In genomic region chr7:55546826-55547225, GRCh38 we compare ENCODE assay signal across 8 cellular contexts.
DNase-seq lines count a peak whose midpoint lies in the region; ATAC-seq and TF ChIP-seq lines count a peak whose summit lies in the region.

No MANE protein-coding gene starts in this region.

- H3K27me3 ChIP-seq in Loucy (ENCODE audit: insufficient read depth, low read length, poor library complexity, severe bottlenecking) = no peaks in the 10 kb centered on the region

- peaks cover 15% of the 10 kb centered on the region for H3K4me1 ChIP-seq in Loucy (ENCODE audit: insufficient read depth, low read length, poor library complexity, severe bottlenecking)

- H3K9ac ChIP-seq in Loucy (ENCODE audit: low read depth, low read length, poor library complexity, severe bottlenecking) = peak overlapping the region; percentile 41

- peaks cover 97% of the 10 kb centered on the region for H3K79me2 ChIP-seq in Loucy (ENCODE audit: insufficient read depth, low read length)

- H3K9me3 ChIP-seq in Loucy (ENCODE audit: insufficient read depth, low read depth, low read length) = no peaks in the 10 kb centered on the region

- peak; percentile 43 for DNase-seq in AG09319 (ENCODE audit: extremely low read depth, low read depth)
- DNase-seq in GM12865 (ENCODE audit: low read depth) = peak; percentile 65
- DNase-seq in activated CD4-positive, alpha-beta T cell treated with anti-CD3 and anti-CD28 coated beads, Interleukin-2, amount 50 U/mL, for 4 hours = peak; percentile 34 to 35
- DNase-seq in foreskin fibroblast = peak; percentile 83 to 94
- DNase-seq in skeletal muscle cell (ENCODE audit: low read depth) = peak; percentile 69
- no peak for DNase-seq in germinal center (ENCODE audit: low spot score)

- peak overlapping the region; percentile 40 for H3K4me2 ChIP-seq in Loucy (ENCODE audit: low read depth, low read length, poor library complexity, severe bottlenecking)

- H3K4me3 ChIP-seq in GM12865 (ENCODE audit: low read depth, low read length) (peak overlapping the region; percentile 1; the same call in 1 of the 2 replicates), Loucy (ENCODE audit: low read length, poor library complexity, severe bottlenecking) (no peak overlapping the region), foreskin fibroblast (ENCODE audit: low read depth in 1 of 2, low read length in 2 of 2) (no peak overlapping the region), skeletal muscle cell (ENCODE audit: low read depth, low read length) (no peak overlapping the region)

- no peak for ATAC-seq in HG03039 (IDR thresholded peaks at IDR 0.05; ENCODE audit: unreplicated experiment)

- no peaks in the 10 kb centered on the region for H3K9me2 ChIP-seq in Loucy (replicated peaks; ENCODE audit: low read depth, low read length)

- peaks cover 60% of the 10 kb centered on the region for H4K20me1 ChIP-seq in Loucy (ENCODE audit: insufficient read depth, low read length, poor library complexity, severe bottlenecking)

- H3F3A ChIP-seq in Loucy (ENCODE audit: low read depth) = no peaks in the 10 kb centered on the region

- no peak overlapping the region for H2AFZ ChIP-seq in Loucy (ENCODE audit: low read length)

- peaks cover 16% of the 10 kb centered on the region; the same call in 1 of the 2 replicates for H3K36me3 ChIP-seq in Loucy (ENCODE audit: insufficient read depth, low read length)

- TF ChIP-seq CTCF in AG09319 (IDR thresholded peaks at IDR 0.05; ENCODE audit: low read depth, low read length) = no peak
- TF ChIP-seq CTCF in GM12865 (IDR thresholded peaks at IDR 0.05; ENCODE audit: insufficient read depth, low read depth, low read length, missing control alignments) = no peak
- no peak for TF ChIP-seq CTCF in Loucy (conservative IDR thresholded peaks at IDR 0.05; ENCODE audit: low read length)
- TF ChIP-seq CTCF in foreskin fibroblast (IDR thresholded peaks at IDR 0.05; ENCODE audit: low read depth, low read length) = no peak
